Comparison of ENCODE assay signal across 9 cellular contexts in genomic region chr7:77538908-77539212, GRCh38. TPM values are rescaled to one million over a fixed set of nuclear protein-coding genes. Genes with fewer than 3 reads are reported as not detected.
A peak's percentile ranks its signal among the peaks of the same experiment; 100 is the strongest.
DNase-seq lines count a peak whose midpoint lies in the region; ATAC-seq and TF ChIP-seq lines count a peak whose summit lies in the region.
"Had no signal": no experiment of that assay in that cellular context is flagged by ENCODE, and none has a peak within 500 bp of the region (broad histone marks: within the 10 kb centered on the region; RNA-seq: fewer than 3 reads in every experiment).

No MANE protein-coding gene starts in this region.

- no peak overlapping the region for H3K27ac Mint-ChIP-seq in activated T-helper 1 cell treated with anti-CD3 and anti-CD28 coated beads, Interleukin-12 subunit alpha, Interleukin-12 subunit beta, Interleukin-2, Interleukin-4 antibody, amounts not matched to agents 30 ng/mL and 10 ng/mL and 1 ng/mL, durations not matched to agents 14 hours and 24 hours and 36 hours
- H3K27ac Mint-ChIP-seq in stimulated activated naive B cell treated with anti-CD40 and anti-IgM and Interleukin-4, amounts not matched to agents 10 μg/mL and 1 μg/mL and 100 μg/mL, for 72 hours: peak overlapping the region; percentile 83

- intact Hi-C loops in activated T-helper 1 cell treated with anti-CD3 and anti-CD28 coated beads, Interleukin-12 subunit alpha, Interleukin-12 subunit beta, Interleukin-2, Interleukin-4 antibody, amounts not matched to agents 30 ng/mL and 10 ng/mL and 1 ng/mL, durations not matched to agents 14 hours and 24 hours and 36 hours (cut with micrococcal nuclease): loop anchor here (1.0 to 5.0 kb wide), 4 partner anchors 122 to 218 kb away; partner anchors contain the start of gene GSAP

- peak overlapping the region; percentile 62 for H3K27ac ChIP-seq in iPS-18a (ENCODE audit: low read length)

- no peaks in the 10 kb centered on the region for H3K27me3 ChIP-seq in iPS-18a (ENCODE audit: control insufficient read depth, insufficient read depth, low read length)

- no peak for ATAC-seq in stimulated activated naive B cell treated with anti-CD40 and anti-IgM and Interleukin-4, amounts not matched to agents 10 μg/mL and 1 μg/mL and 100 μg/mL, for 72 hours (replicated peaks)
- no peak for ATAC-seq in HG03354 (IDR thresholded peaks at IDR 0.05; ENCODE audit: poor library complexity, severe bottlenecking, unreplicated experiment)
- no peak for ATAC-seq in GM18498 (IDR thresholded peaks at IDR 0.05; ENCODE audit: unreplicated experiment)
- ATAC-seq: activated CD4-positive, CD25-positive, alpha-beta regulatory T cell treated with anti-CD3 and anti-CD28 coated beads, Interleukin-2, amount 50 U/mL, for 24 hours had no signal

- H3K9ac ChIP-seq in iPS-18a (ENCODE audit: low read length): peak overlapping the region; percentile 81

- peaks cover 12% of the 10 kb centered on the region for H3K4me1 ChIP-seq in iPS-18a (ENCODE audit: control insufficient read depth, low read depth, low read length)

- H3K4me3 Mint-ChIP-seq in activated T-helper 1 cell treated with anti-CD3 and anti-CD28 coated beads, Interleukin-12 subunit alpha, Interleukin-12 subunit beta, Interleukin-2, Interleukin-4 antibody, amounts not matched to agents 30 ng/mL and 10 ng/mL and 1 ng/mL, durations not matched to agents 14 hours and 24 hours and 36 hours: peak overlapping the region; percentile 68
- H3K4me3 Mint-ChIP-seq in stimulated activated naive B cell treated with anti-CD40 and anti-IgM and Interleukin-4, amounts not matched to agents 10 μg/mL and 1 μg/mL and 100 μg/mL, for 72 hours: peak overlapping the region; percentile 90 to 99

- no peak for TF ChIP-seq CTCF in HFF-Myc (IDR thresholded peaks at IDR 0.05; ENCODE audit: low read depth, low read length, missing control alignments)
- TF ChIP-seq CTCF in GM13977 (IDR thresholded peaks at IDR 0.05; ENCODE audit: extremely low read depth, insufficient read depth, missing control alignments): no peak

- in situ Hi-C loops in GM13977 (cut with MboI; ENCODE audit: low pct_unique_long_range_greater_than_20kb, low sequenced_read_pairs, unreplicated experiment): no loop called here

- no peaks in the 10 kb centered on the region for H3K9me3 ChIP-seq in iPS-18a (ENCODE audit: control insufficient read depth, low read depth, low read length)

- H3K9me3 Mint-ChIP-seq in activated T-helper 1 cell treated with anti-CD3 and anti-CD28 coated beads, Interleukin-12 subunit alpha, Interleukin-12 subunit beta, Interleukin-2, Interleukin-4 antibody, amounts not matched to agents 30 ng/mL and 10 ng/mL and 1 ng/mL, durations not matched to agents 14 hours and 24 hours and 36 hours: no peaks in the 10 kb centered on the region
- no peaks in the 10 kb centered on the region for H3K9me3 Mint-ChIP-seq in stimulated activated naive B cell treated with anti-CD40 and anti-IgM and Interleukin-4, amounts not matched to agents 10 μg/mL and 1 μg/mL and 100 μg/mL, for 72 hours

- H3K27me3 Mint-ChIP-seq in activated T-helper 1 cell treated with anti-CD3 and anti-CD28 coated beads, Interleukin-12 subunit alpha, Interleukin-12 subunit beta, Interleukin-2, Interleukin-4 antibody, amounts not matched to agents 30 ng/mL and 10 ng/mL and 1 ng/mL, durations not matched to agents 14 hours and 24 hours and 36 hours (ENCODE audit: insufficient read depth): peaks cover 11% of the 10 kb centered on the region
- no peaks in the 10 kb centered on the region for H3K27me3 Mint-ChIP-seq in stimulated activated naive B cell treated with anti-CD40 and anti-IgM and Interleukin-4, amounts not matched to agents 10 μg/mL and 1 μg/mL and 100 μg/mL, for 72 hours

- H3K4me3 ChIP-seq in HFF-Myc (replicated peaks; ENCODE audit: low read depth, low read length) (peak overlapping the region; percentile 91), iPS-18a (ENCODE audit: low read length) (peak overlapping the region; percentile 85)

- H3K36me3 ChIP-seq in iPS-18a (ENCODE audit: control insufficient read depth, low read depth, low read length): peaks cover 7% of the 10 kb centered on the region

- DNase-seq in HFF-Myc (ENCODE audit: extremely low read depth, low read depth): no peak
- DNase-seq in activated T-helper 1 cell treated with anti-CD3 and anti-CD28 coated beads, Interleukin-12 subunit alpha, Interleukin-12 subunit beta, Interleukin-2, Interleukin-4 antibody, amounts not matched to agents 30 ng/mL and 10 ng/mL and 1 ng/mL, durations not matched to agents 14 hours and 24 hours and 36 hours (ENCODE audit: low spot score): no peak
- no peak for DNase-seq in stimulated activated naive B cell treated with anti-CD40 and anti-IgM and Interleukin-4, amounts not matched to agents 10 μg/mL and 1 μg/mL and 100 μg/mL, for 72 hours
- DNase-seq in GM13977 (ENCODE audit: low spot score): no peak
- DNase-seq in stimulated activated CD4-positive, alpha-beta T cell treated with anti-CD3 and anti-CD28 coated beads, Interleukin-1b, Interleukin-23, amount 100 ng/mL, for 48 hours: no peak

- H3K36me3 Mint-ChIP-seq in activated T-helper 1 cell treated with anti-CD3 and anti-CD28 coated beads, Interleukin-12 subunit alpha, Interleukin-12 subunit beta, Interleukin-2, Interleukin-4 antibody, amounts not matched to agents 30 ng/mL and 10 ng/mL and 1 ng/mL, durations not matched to agents 14 hours and 24 hours and 36 hours (ENCODE audit: low read depth): no peaks in the 10 kb centered on the region
- peaks cover 0 to 1% of the 10 kb centered on the region in 2 donors for H3K36me3 Mint-ChIP-seq in stimulated activated naive B cell treated with anti-CD40 and anti-IgM and Interleukin-4, amounts not matched to agents 10 μg/mL and 1 μg/mL and 100 μg/mL, for 72 hours

- H3K4me1 Mint-ChIP-seq in activated T-helper 1 cell treated with anti-CD3 and anti-CD28 coated beads, Interleukin-12 subunit alpha, Interleukin-12 subunit beta, Interleukin-2, Interleukin-4 antibody, amounts not matched to agents 30 ng/mL and 10 ng/mL and 1 ng/mL, durations not matched to agents 14 hours and 24 hours and 36 hours (ENCODE audit: low read depth): peaks cover 23% of the 10 kb centered on the region
- H3K4me1 Mint-ChIP-seq in stimulated activated naive B cell treated with anti-CD40 and anti-IgM and Interleukin-4, amounts not matched to agents 10 μg/mL and 1 μg/mL and 100 μg/mL, for 72 hours: peaks cover 16 to 47% of the 10 kb centered on the region in 2 donors

RNA-seq across cellular contexts. Expression of gene PTPN12, which starts 1.8 kb away (rescaled TPM):
- total RNA-seq in activated T-helper 1 cell treated with anti-CD3 and anti-CD28 coated beads, Interleukin-12 subunit alpha, Interleukin-12 subunit beta, Interleukin-2, Interleukin-4 antibody, amounts not matched to agents 30 ng/mL and 10 ng/mL and 1 ng/mL, durations not matched to agents 14 hours and 24 hours and 36 hours: 10.5 and 13.5 TPM in 2 replicates
